In the genomic region with DNA sequence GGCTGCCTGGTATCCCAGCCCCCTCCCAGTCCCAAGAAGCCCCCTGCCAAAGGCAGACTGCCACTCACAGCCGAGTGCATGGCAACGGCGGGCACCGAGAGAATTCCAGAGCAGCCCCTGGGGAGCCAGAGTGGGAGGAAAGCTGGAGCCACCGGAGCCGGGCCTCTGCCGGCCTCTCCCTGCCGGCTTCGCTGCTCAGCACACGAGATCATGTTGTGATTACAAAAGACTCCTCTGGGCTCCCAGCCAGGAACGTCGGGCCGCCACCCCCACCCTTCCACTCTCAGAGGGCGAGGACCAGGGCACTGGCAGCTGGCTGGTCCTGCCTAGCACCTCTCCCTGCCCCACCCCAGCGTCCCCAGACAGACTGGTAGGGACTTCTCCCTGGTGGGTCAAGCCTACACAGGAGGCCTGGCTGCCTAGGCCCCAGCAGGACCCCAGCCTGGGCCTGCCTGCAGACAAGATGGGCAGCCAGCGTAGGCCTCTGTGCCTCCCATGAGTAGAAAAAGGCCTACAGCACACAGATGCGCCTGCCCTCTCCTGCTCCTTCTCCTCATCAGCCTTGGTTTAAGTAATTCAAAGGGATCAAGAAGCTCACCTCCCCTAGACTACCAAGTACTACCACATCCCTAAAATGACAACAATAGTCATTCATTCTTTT, we compare ENCODE assay signal across 1 cellular context.
TF ChIP-seq lines count a peak whose summit lies in the region.

Gene CCDC9B, minus strand, starts transcription at position 200 of the 661 bp plus-strand sequence. Its CDS starts 120 bp downstream, at position 80.

TF ChIP-seq in HepG2, 621 proteins besides CTCF, POLR2A, EP300 and RAD21 (continued from another document):
- TF ChIP-seq, protein P1, sequence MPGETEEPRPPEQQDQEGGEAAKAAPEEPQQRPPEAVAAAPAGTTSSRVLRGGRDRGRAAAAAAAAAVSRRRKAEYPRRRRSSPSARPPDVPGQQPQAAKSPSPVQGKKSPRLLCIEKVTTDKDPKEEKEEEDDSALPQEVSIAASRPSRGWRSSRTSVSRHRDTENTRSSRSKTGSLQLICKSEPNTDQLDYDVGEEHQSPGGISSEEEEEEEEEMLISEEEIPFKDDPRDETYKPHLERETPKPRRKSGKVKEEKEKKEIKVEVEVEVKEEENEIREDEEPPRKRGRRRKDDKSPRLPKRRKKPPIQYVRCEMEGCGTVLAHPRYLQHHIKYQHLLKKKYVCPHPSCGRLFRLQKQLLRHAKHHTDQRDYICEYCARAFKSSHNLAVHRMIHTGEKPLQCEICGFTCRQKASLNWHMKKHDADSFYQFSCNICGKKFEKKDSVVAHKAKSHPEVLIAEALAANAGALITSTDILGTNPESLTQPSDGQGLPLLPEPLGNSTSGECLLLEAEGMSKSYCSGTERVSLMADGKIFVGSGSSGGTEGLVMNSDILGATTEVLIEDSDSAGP (CRISPR knock-in tag; IDR thresholded peaks at IDR 0.05; ENCODE audit: borderline replicate concordance) = peak; percentile 70; the same call in 1 of the 2 replicates
- TF ChIP-seq MXD4 (CRISPR knock-in tag; IDR thresholded peaks at IDR 0.05) (0 out of 2 replicates have a peak, but pooled peaks have one; percentile 43), MTF1 (CRISPR knock-in tag; IDR thresholded peaks at IDR 0.05) (0 out of 2 replicates have a peak, but pooled peaks have one; percentile 15), IKZF5 (CRISPR knock-in tag; IDR thresholded peaks at IDR 0.05) (0 out of 2 replicates have a peak, but pooled peaks have one; percentile 25)
